In genomic region chr3:126622694-126623093, GRCh38 we compare ENCODE assay signal across 28 cellular contexts.
"Had no signal": no experiment of that assay in that cellular context is flagged by ENCODE, and none has a peak within 500 bp of the region (broad histone marks: within the 10 kb centered on the region; RNA-seq: fewer than 3 reads in every experiment).

No MANE protein-coding gene starts in this region.

- H3K27ac ChIP-seq: ascending aorta, SJCRH30 had no signal

- H3K27ac Mint-ChIP-seq: activated B cell treated with CpG ODN at 0.5 μM for 24 hours; activated CD4-positive, alpha-beta memory T cell treated with anti-CD3 and anti-CD28 coated beads for 36 hours; activated CD4-positive, alpha-beta T cell treated with anti-CD3 and anti-CD28 coated beads, Interleukin-2, amount 10 ng/mL, durations not matched to agents 24 days and 14 days; activated naive CD4-positive, alpha-beta T cell treated with anti-CD3 and anti-CD28 coated beads, Interleukin-2, amount 50 U/mL, for 24 hours; activated naive CD8-positive, alpha-beta T cell treated with anti-CD3 and anti-CD28 coated beads, Interleukin-2, amount 50 U/mL, for 24 hours; activated T-cell treated with anti-CD3 and anti-CD28 coated beads, Interleukin-2, amount 50 U/mL, for 72 hours; activated T-helper 2 cell treated with anti-CD3 and anti-CD28 coated beads, Interferon-gamma antibody, Interleukin-2, Interleukin-4, amounts not matched to agents 10 μg/mL and 5 μg/mL and 100 μg/mL, durations not matched to agents 14 hours and 24 hours and 36 hours; brain; T-helper 17 cell had no signal

- H3K36me3 ChIP-seq: SJCRH30 had no signal

- H3K9me3 Mint-ChIP-seq: activated B cell treated with CpG ODN at 0.5 μM for 24 hours; activated CD4-positive, alpha-beta memory T cell treated with anti-CD3 and anti-CD28 coated beads for 36 hours; activated CD4-positive, alpha-beta T cell treated with anti-CD3 and anti-CD28 coated beads, Interleukin-2, amount 10 ng/mL, durations not matched to agents 24 days and 14 days; activated naive CD4-positive, alpha-beta T cell treated with anti-CD3 and anti-CD28 coated beads, Interleukin-2, amount 50 U/mL, for 24 hours; activated naive CD8-positive, alpha-beta T cell treated with anti-CD3 and anti-CD28 coated beads, Interleukin-2, amount 50 U/mL, for 24 hours; activated T-cell treated with anti-CD3 and anti-CD28 coated beads, Interleukin-2, amount 50 U/mL, for 72 hours; activated T-helper 2 cell treated with anti-CD3 and anti-CD28 coated beads, Interferon-gamma antibody, Interleukin-2, Interleukin-4, amounts not matched to agents 10 μg/mL and 5 μg/mL and 100 μg/mL, durations not matched to agents 14 hours and 24 hours and 36 hours; brain; central memory CD8-positive, alpha-beta T cell had no signal

- H3K27me3 ChIP-seq: ascending aorta, SJCRH30 had no signal

- H3K4me3 Mint-ChIP-seq: activated B cell treated with CpG ODN at 0.5 μM for 24 hours; activated CD4-positive, alpha-beta memory T cell treated with anti-CD3 and anti-CD28 coated beads for 36 hours; activated CD4-positive, alpha-beta T cell treated with anti-CD3 and anti-CD28 coated beads, Interleukin-2, amount 10 ng/mL, durations not matched to agents 24 days and 14 days; activated naive CD4-positive, alpha-beta T cell treated with anti-CD3 and anti-CD28 coated beads, Interleukin-2, amount 50 U/mL, for 24 hours; activated naive CD8-positive, alpha-beta T cell treated with anti-CD3 and anti-CD28 coated beads, Interleukin-2, amount 50 U/mL, for 24 hours; activated T-cell treated with anti-CD3 and anti-CD28 coated beads, Interleukin-2, amount 50 U/mL, for 72 hours; brain; central memory CD8-positive, alpha-beta T cell; T-helper 17 cell had no signal

- H3K27me3 Mint-ChIP-seq: activated CD4-positive, alpha-beta memory T cell treated with anti-CD3 and anti-CD28 coated beads for 36 hours; activated naive CD4-positive, alpha-beta T cell treated with anti-CD3 and anti-CD28 coated beads, Interleukin-2, amount 50 U/mL, for 24 hours; activated naive CD8-positive, alpha-beta T cell treated with anti-CD3 and anti-CD28 coated beads, Interleukin-2, amount 50 U/mL, for 24 hours; brain; central memory CD8-positive, alpha-beta T cell had no signal

- H3K4me1 ChIP-seq: ascending aorta had no signal

- H3K4me3 ChIP-seq: ascending aorta, SJCRH30 had no signal

- H3K9me3 ChIP-seq: ascending aorta, SJCRH30 had no signal

- ATAC-seq: activated naive CD8-positive, alpha-beta T cell treated with anti-CD3 and anti-CD28 coated beads, Interleukin-2, amount 50 U/mL, for 24 hours; activated T-cell treated with anti-CD3 and anti-CD28 coated beads, Interleukin-2, amount 50 U/mL, for 72 hours; T-helper 17 cell had no signal

- H3K36me3 Mint-ChIP-seq: activated CD4-positive, alpha-beta memory T cell treated with anti-CD3 and anti-CD28 coated beads for 36 hours had no signal

- DNase-seq: activated B cell treated with CpG ODN at 0.5 μM for 24 hours; activated CD4-positive, alpha-beta memory T cell treated with anti-CD3 and anti-CD28 coated beads for 36 hours; activated CD4-positive, alpha-beta T cell treated with anti-CD3 and anti-CD28 coated beads for 1 hour; activated CD4-positive, alpha-beta T cell treated with anti-CD3 and anti-CD28 coated beads, Interleukin-2, amount 10 ng/mL, durations not matched to agents 24 days and 14 days; activated gamma-delta T cell treated with Interleukin-2 at 50 U/mL for 16 hours; activated naive CD8-positive, alpha-beta T cell treated with anti-CD3 and anti-CD28 coated beads, Interleukin-2, amount 50 U/mL, for 24 hours; activated T-cell treated with anti-CD3 and anti-CD28 coated beads, Interleukin-2, amount 50 U/mL, for 72 hours; Kasumi-1; KBM-7; NCI-H1092; NCI-H1417; NCI-H1930; NCI-H2171; NCI-H2227 treated with DMSO at 0.1 percent for 48 hours; NCI-H446 treated with DMSO at 0.1 percent for 48 hours; NCI-H526; NCI-H774; OCI-M1; Right ventricle myocardium superior; RPMI8226; SJCRH30; T-helper 17 cell; T-helper 9 cell had no signal

- H3K4me1 Mint-ChIP-seq: activated B cell treated with CpG ODN at 0.5 μM for 24 hours; activated CD4-positive, alpha-beta T cell treated with anti-CD3 and anti-CD28 coated beads, Interleukin-2, amount 10 ng/mL, durations not matched to agents 24 days and 14 days; activated naive CD4-positive, alpha-beta T cell treated with anti-CD3 and anti-CD28 coated beads, Interleukin-2, amount 50 U/mL, for 24 hours; activated naive CD8-positive, alpha-beta T cell treated with anti-CD3 and anti-CD28 coated beads, Interleukin-2, amount 50 U/mL, for 24 hours; central memory CD8-positive, alpha-beta T cell; T-helper 17 cell had no signal
